Comparison of ENCODE assay signal across 13 cellular contexts in genomic region chr12:109545826-109546225, GRCh38.
"Had no signal": no experiment of that assay in that cellular context is flagged by ENCODE, and none has a peak within 500 bp of the region (broad histone marks: within the 10 kb centered on the region; RNA-seq: fewer than 3 reads in every experiment).

No MANE protein-coding gene starts in this region.

- H3K79me2 ChIP-seq: parathyroid adenoma had no signal

- H3K4me3 ChIP-seq: adrenal gland, tibial nerve had no signal

- H3K27me3 ChIP-seq: adrenal gland had no signal

- H3K9ac ChIP-seq: parathyroid adenoma had no signal

- H3K36me3 ChIP-seq: adrenal gland, neutrophil had no signal

- H3K4me1 ChIP-seq: parathyroid adenoma had no signal

- DNase-seq: adrenal gland; effector memory CD4-positive, alpha-beta T cell; foreskin melanocyte; glutamatergic neuron; hippocampal formation; left ventricle myocardium superior; mesendoderm; stimulated activated CD4-positive, alpha-beta T cell treated with anti-CD3 and anti-CD28 coated beads, Interleukin-12 subunit alpha, Interleukin-12 subunit beta, amount 100 ng/mL, for 4 hours; stimulated activated CD4-positive, alpha-beta T cell treated with anti-CD3 and anti-CD28 coated beads, Interleukin-1b, Interleukin-23, amount 100 ng/mL, for 48 hours; stimulated activated naive CD8-positive, alpha-beta T cell treated with anti-CD3 and anti-CD28 coated beads, Interleukin-15, Interleukin-2, amounts not matched to agents 100 U/mL and 50 U/mL, for 24 hours had no signal

- H3K9me3 ChIP-seq: adrenal gland, neutrophil, tibial nerve had no signal

- H3K27ac ChIP-seq: adrenal gland, neutrophil, parathyroid adenoma, tibial nerve had no signal

- H2AFZ ChIP-seq: parathyroid adenoma had no signal
